2 cellular contexts compared by ENCODE assay signal in the genomic region with DNA sequence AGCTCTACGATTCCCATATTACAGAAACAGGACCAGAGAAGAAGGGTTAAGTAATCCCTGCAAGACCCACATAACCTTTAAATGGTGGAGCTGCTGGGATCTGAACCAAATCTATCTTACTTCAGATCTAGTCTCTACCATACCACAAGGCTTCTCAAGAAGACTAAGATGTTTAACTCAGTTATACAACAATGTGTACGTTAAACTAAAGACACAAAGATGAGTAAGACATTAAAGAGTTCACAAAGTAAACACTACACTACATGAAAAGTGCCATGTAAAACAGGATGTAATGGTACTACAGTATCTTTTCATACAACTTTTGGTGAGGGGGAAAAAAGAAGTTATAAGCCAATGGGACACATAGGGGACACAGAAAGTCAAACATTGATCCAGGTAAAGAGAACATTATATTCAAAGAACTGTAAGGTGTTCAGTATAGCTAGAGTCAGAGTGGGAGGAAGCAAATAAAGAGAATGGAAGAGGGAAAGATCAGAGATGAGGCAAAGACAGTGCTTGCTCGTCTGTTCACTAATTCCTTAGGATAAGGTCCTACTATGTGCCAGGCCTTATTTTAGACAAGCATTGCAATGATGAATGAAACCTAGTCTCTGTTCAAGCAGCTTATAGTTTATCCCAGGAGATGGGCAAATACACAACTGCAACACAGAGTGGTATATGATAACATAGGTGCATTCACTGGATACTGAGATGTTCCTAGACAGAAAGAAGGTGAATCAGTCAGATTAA.
TF ChIP-seq lines count a peak whose summit lies in the region.

No MANE protein-coding gene starts in this region.

TF ChIP-seq in IMR-90, 13 proteins besides CTCF, POLR2A, EP300 and RAD21:
- TF ChIP-seq RFX5 (IDR thresholded peaks at IDR 0.05; ENCODE audit: low read depth, low read length): no peak
- TF ChIP-seq FOS (IDR thresholded peaks at IDR 0.05; ENCODE audit: low read depth, low read length): peak; percentile 48; the same call in 1 of the 2 replicates

TF ChIP-seq in endothelial cell of umbilical vein, 7 proteins besides CTCF, POLR2A, EP300 and RAD21:
- TF ChIP-seq JUN (IDR thresholded peaks at IDR 0.05; ENCODE audit: borderline replicate concordance, insufficient read depth, insufficient read length, low read depth): no peak
- TF ChIP-seq, protein P1, sequence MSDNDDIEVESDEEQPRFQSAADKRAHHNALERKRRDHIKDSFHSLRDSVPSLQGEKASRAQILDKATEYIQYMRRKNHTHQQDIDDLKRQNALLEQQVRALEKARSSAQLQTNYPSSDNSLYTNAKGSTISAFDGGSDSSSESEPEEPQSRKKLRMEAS (IDR thresholded peaks at IDR 0.05; ENCODE audit: insufficient read depth, insufficient read length): no peak
- TF ChIP-seq EZH2 (IDR thresholded peaks at IDR 0.05; ENCODE audit: borderline replicate concordance, low read depth, low read length, severe bottlenecking): no peak
- TF ChIP-seq FOS (IDR thresholded peaks at IDR 0.05; ENCODE audit: borderline replicate concordance, insufficient read depth, low read length): no peak
- TF ChIP-seq GATA2 (IDR thresholded peaks at IDR 0.05; ENCODE audit: insufficient read depth, insufficient read length, low read depth, low read length): no peak
- no peak for TF ChIP-seq MYC (IDR thresholded peaks at IDR 0.05; ENCODE audit: low read depth, low read length)
- TF ChIP-seq POLR2AphosphoS5 (IDR thresholded peaks at IDR 0.05; ENCODE audit: insufficient read depth, low read depth, low read length): no peak
